ENCODE assay signal across 9 cellular contexts in the genomic region with DNA sequence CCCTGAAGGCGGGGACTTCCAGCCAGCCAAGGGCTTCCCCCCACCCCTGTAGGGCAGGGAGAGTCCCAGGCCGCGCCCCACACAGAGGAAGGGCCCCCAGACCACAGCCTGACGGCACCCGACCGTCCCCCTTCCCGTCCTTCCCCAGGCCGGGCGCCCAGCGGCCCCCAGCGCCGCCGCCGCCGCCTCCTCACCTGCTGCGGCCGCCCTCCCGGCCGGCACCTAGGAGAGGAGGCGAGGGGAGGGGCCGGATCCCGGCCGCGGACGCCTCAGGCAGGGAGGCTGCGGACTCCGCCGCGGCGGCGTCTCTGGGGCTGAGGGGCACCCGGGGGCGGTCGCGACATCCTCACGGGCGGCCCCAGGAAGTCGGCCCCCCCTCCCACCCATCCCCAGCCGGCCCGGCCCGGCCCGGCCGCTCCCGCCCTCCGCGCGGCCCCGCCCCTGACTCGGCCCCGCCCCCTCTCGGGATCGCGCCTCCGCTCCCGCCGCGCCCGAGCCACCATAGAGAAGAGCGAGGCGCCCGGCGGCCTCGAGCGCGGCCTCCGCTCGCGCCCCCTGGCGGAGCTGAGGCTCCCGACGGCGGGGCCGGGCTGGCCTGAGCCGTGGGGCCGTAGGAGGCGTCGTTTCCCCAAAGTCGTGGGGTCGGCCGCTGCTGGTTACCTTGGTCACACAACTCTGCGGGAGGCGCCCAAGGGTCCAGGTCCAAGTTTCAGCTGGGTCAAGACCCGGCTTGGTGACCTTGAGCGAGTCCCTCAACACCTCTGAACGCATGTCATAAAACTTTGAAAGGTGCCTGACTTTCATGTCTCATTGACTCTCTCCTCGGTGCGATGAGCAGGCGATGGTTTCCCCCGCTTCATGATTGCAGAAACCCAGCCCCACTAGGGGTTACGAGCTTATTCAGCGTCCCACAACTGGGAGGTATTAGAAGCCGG. TPM values are rescaled to one million over a fixed set of nuclear protein-coding genes. Genes with fewer than 3 reads are reported as not detected.
A peak's percentile ranks its signal among the peaks of the same experiment; 100 is the strongest.
DNase-seq lines count a peak whose midpoint lies in the region; ATAC-seq and TF ChIP-seq lines count a peak whose summit lies in the region.
"Had no signal": no experiment of that assay in that cellular context is flagged by ENCODE, and none has a peak within 500 bp of the region (broad histone marks: within the 10 kb centered on the region; RNA-seq: fewer than 3 reads in every experiment).

No MANE protein-coding gene starts in this region.

- intact Hi-C loops in colonic mucosa (cut with DNase I) = loop anchor here (2.0 kb wide), 1 partner anchor 90 kb away; no protein-coding TSS in a partner anchor

- H3K36me3 ChIP-seq in colonic mucosa = no peaks in the 10 kb centered on the region

- peaks cover 10% of the 10 kb centered on the region for H3K4me1 ChIP-seq in colonic mucosa

- peak; percentile 68 for TF ChIP-seq CTCF in colonic mucosa (IDR thresholded peaks at IDR 0.05)

- H3K9ac ChIP-seq in colonic mucosa (ENCODE audit: low read depth in 2 of 2, low read length in 2 of 2) = peak overlapping the region; percentile 99

- H3K27me3 ChIP-seq in colonic mucosa = no peaks in the 10 kb centered on the region

- H3K9me3 ChIP-seq in colonic mucosa = no peaks in the 10 kb centered on the region

- peak; percentile 66 for ATAC-seq in GM19023 (IDR thresholded peaks at IDR 0.05; ENCODE audit: unreplicated experiment)
- peak; percentile 77 for ATAC-seq in HG03159 (IDR thresholded peaks at IDR 0.05; ENCODE audit: unreplicated experiment)

- H3K4me3 ChIP-seq in colonic mucosa = peak overlapping the region; percentile 79

- peak overlapping the region; percentile 98 for H3K27ac ChIP-seq in colonic mucosa

- DNase-seq in Ammon's horn (ENCODE audit: low spot score) (peak; percentile 90), NCI-H226 (peak; percentile 78), colonic mucosa (peak; percentile 91), left kidney (ENCODE audit: low read depth, low spot score) (peak; percentile 94)
- peak; percentile 89 for DNase-seq in activated CD4-positive, alpha-beta T cell treated with anti-CD3 and anti-CD28 coated beads for 4 hours
- DNase-seq in stimulated activated CD4-positive, alpha-beta T cell treated with anti-CD3 and anti-CD28 coated beads, Interleukin-2, amount 100 ng/mL, for 4 hours (ENCODE audit: low read depth) = peak; percentile 80

RNA-seq across cellular contexts. Expression of a gene that starts 25.7 kb away (rescaled TPM):
- total RNA-seq in colonic mucosa = 10 to 100 TPM; 48.4 to 82.5 TPM

RNA-seq across cellular contexts. Expression of a gene that starts 30.5 kb away (rescaled TPM):
- total RNA-seq in colonic mucosa = 10 to 100 TPM in 1 of 2 donors, 1 to 10 TPM in 1; 6.1 to 17.3 TPM

RNA-seq across cellular contexts. Expression of a gene that starts 32.2 kb away (rescaled TPM):
- not detected for total RNA-seq in colonic mucosa
- total RNA-seq: activated CD8-positive, alpha-beta memory T cell treated with anti-CD3 and anti-CD28 coated beads for 36 hours had no signal

RNA-seq across cellular contexts. Expression of a gene that starts 52.9 kb away (rescaled TPM):
- total RNA-seq in colonic mucosa = 10 to 100 TPM in 1 of 2 donors, 1 to 10 TPM in 1; 9.1 to 18.5 TPM

RNA-seq across cellular contexts. Expression of a gene that starts 58.4 kb away (rescaled TPM):
- not detected for total RNA-seq in colonic mucosa
- total RNA-seq: activated CD8-positive, alpha-beta memory T cell treated with anti-CD3 and anti-CD28 coated beads for 36 hours had no signal

Comparison
In these comparisons a context has a peak if more than half of its experiments do, and no peak if none do; other contexts are left out.
1. Peak in every context shown above with its lines: DNase-seq, ATAC-seq, H3K4me3 ChIP-seq and H3K27ac ChIP-seq.